29 cellular contexts compared by ENCODE assay signal in the genomic region with DNA sequence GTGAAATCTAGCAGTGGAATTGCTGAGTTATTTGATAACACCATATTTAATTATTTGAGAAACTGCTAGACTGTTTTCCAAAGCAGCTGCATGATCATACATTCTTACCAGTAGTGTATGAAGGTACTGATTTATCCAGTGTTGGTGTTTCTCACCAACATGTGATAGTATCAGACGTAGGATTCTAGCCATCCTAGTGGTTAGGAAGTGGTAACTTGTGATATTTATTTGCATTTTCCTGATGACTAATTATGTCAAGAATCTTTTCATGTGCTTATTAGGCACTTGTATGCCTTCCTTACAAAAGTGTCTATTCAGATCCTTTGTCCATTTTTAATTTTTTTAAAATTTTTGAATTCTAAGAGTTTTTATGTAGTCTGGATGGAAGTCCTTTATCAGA. TPM values are rescaled to one million over a fixed set of nuclear protein-coding genes. Genes with fewer than 3 reads are reported as not detected.
"Had no signal": no experiment of that assay in that cellular context is flagged by ENCODE, and none has a peak within 500 bp of the region (broad histone marks: within the 10 kb centered on the region; RNA-seq: fewer than 3 reads in every experiment).

No MANE protein-coding gene starts in this region.

- ATAC-seq: activated CD8-positive, alpha-beta memory T cell treated with anti-CD3 and anti-CD28 coated beads, Interleukin-2, amount 10 ng/mL, durations not matched to agents 7 days and 5 days; activated CD8-positive, alpha-beta T cell treated with anti-CD3 and anti-CD28 coated beads for 36 hours; activated naive CD8-positive, alpha-beta T cell treated with anti-CD3 and anti-CD28 coated beads, Interleukin-2, amount 50 U/mL, for 24 hours; left cardiac atrium; mucosa of descending colon; pancreas; sciatic nerve; stimulated activated naive B cell treated with anti-CD40 and anti-IgM and Interleukin-4, amounts not matched to agents 10 μg/mL and 1 μg/mL and 100 μg/mL, for 72 hours; T-cell had no signal

- H3K36me3 ChIP-seq: pancreas, transverse colon, WERI-Rb-1 had no signal

- H3K27ac ChIP-seq: epithelial cell of prostate, hepatocyte, pancreas, transverse colon, WERI-Rb-1 had no signal

- H3K4me3 ChIP-seq: hepatocyte, mucosa of descending colon, pancreas, smooth muscle cell, transverse colon had no signal

- DNase-seq: activated CD4-positive, alpha-beta T cell treated with anti-CD3 and anti-CD28 coated beads, Interleukin-2, amount 10 ng/mL, durations not matched to agents 7 days and 5 days; activated CD4-positive, CD25-positive, alpha-beta regulatory T cell treated with anti-CD3 and anti-CD28 coated beads, Interleukin-2, amount 50 U/mL, for 72 hours; activated CD8-positive, alpha-beta memory T cell treated with anti-CD3 and anti-CD28 coated beads, Interleukin-2, amount 10 ng/mL, durations not matched to agents 7 days and 5 days; activated CD8-positive, alpha-beta T cell treated with anti-CD3 and anti-CD28 coated beads for 36 hours; activated gamma-delta T cell; activated naive CD4-positive, alpha-beta T cell treated with anti-CD3 and anti-CD28 coated beads, Interleukin-2, amount 50 U/mL, for 16 hours; activated naive CD8-positive, alpha-beta T cell treated with anti-CD3 and anti-CD28 coated beads, Interleukin-2, amount 50 U/mL, for 24 hours; activated T-cell treated with anti-CD3 and anti-CD28 coated beads for 4 hours; aorta; cerebellar nuclear complex; cortex of kidney; endodermal cell; foreskin fibroblast; glutamatergic neuron; immature natural killer cell; left cardiac atrium; mucosa of descending colon; nephron progenitor cell; pancreas; stimulated activated CD4-positive, alpha-beta T cell treated with anti-CD3 and anti-CD28 coated beads, Interleukin-15, amount 100 ng/mL, for 24 hours; stimulated activated CD8-positive, alpha-beta memory T cell treated with anti-CD3 and anti-CD28 coated beads, Interleukin-4, amount 100 ng/mL, for 48 hours; stimulated activated naive B cell treated with anti-CD40 and anti-IgM and Interleukin-4, amounts not matched to agents 10 μg/mL and 1 μg/mL and 100 μg/mL, for 72 hours; T-cell; transverse colon; WERI-Rb-1 had no signal

- H3K9me3 ChIP-seq: mucosa of descending colon, pancreas, transverse colon had no signal

- H3K27me3 ChIP-seq: hepatocyte, pancreas, transverse colon had no signal

- H3K4me1 ChIP-seq: pancreas, transverse colon had no signal

RNA-seq across cellular contexts. Expression of gene PLXDC2, which starts 54.2 kb away (rescaled TPM):
- total RNA-seq: activated CD4-positive, alpha-beta T cell treated with anti-CD3 and anti-CD28 coated beads, Interleukin-2, amount 10 ng/mL, durations not matched to agents 7 days and 5 days; activated CD8-positive, alpha-beta T cell treated with anti-CD3 and anti-CD28 coated beads for 36 hours had no signal
